In the genomic region with DNA sequence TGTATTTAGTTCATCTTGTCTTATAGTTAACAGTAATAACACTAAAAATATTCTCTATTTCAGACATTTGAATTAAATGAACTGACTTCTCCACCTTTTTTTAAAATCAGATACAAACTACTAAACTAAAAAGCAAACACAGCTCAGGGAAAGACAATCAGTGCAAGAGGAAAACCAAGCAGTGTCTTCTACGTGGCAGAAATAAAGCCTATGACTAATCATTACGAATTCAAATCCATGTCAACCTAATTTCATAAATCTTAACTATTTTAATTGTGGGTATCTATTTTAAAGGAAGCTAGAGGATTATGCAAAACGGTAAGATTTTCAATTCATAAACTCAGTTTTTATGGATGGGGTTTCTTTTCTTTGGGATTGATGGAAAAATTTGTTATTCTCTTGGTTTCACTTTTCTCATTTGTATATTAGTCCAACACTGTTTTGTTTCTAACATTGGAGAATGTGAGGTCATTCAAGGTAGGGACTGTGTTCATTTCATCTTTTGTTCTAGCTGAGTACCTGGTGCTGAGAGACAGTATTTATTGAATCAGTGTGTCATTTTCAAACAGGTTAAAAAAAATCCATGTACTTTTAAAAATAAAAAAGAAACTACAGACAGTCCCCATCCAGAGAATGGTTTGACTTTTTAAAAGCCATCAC, we compare ENCODE assay signal across 1 cellular context.
TF ChIP-seq lines count a peak whose summit lies in the region.

No MANE protein-coding gene starts in this region.

TF ChIP-seq in endothelial cell of umbilical vein, 7 proteins besides CTCF, POLR2A, EP300 and RAD21:
- no peak for TF ChIP-seq POLR2AphosphoS5 (IDR thresholded peaks at IDR 0.05; ENCODE audit: insufficient read depth, low read depth, low read length)
